Comparison of ENCODE assay signal across 9 cellular contexts in genomic region chr17:45306623-45307022, GRCh38. TPM values are rescaled to one million over a fixed set of nuclear protein-coding genes. Genes with fewer than 3 reads are reported as not detected.
A peak's percentile ranks its signal among the peaks of the same experiment; 100 is the strongest.
DNase-seq lines count a peak whose midpoint lies in the region; ATAC-seq and TF ChIP-seq lines count a peak whose summit lies in the region.
"Had no signal": no experiment of that assay in that cellular context is flagged by ENCODE, and none has a peak within 500 bp of the region (broad histone marks: within the 10 kb centered on the region; RNA-seq: fewer than 3 reads in every experiment).

No MANE protein-coding gene starts in this region.

- intact Hi-C loops in left ventricle myocardium inferior (cut with micrococcal nuclease): no loop called here
- intact Hi-C loops in Right ventricle myocardium superior (cut with DNase I): no loop called here
- intact Hi-C loops in adrenal gland (cut with DNase I): no loop called here
- intact Hi-C loops in vagina (cut with DNase I): no loop called here

- H3K4me3 Mint-ChIP-seq in naive B cell: peak overlapping the region in 4 of 8 donors; percentile 10 to 89 (median 24)

- TF ChIP-seq CTCF in left ventricle myocardium inferior (IDR thresholded peaks at IDR 0.05; ENCODE audit: borderline replicate concordance) (peak; percentile 16), adrenal gland (IDR thresholded peaks at IDR 0.05) (peak in 1 of 6 experiments; percentile 2), vagina (IDR thresholded peaks at IDR 0.05) (no peak)

- no peaks in the 10 kb centered on the region for H3K9me3 Mint-ChIP-seq in naive B cell

- peaks cover 52 to 89% (median 73%) of the 10 kb centered on the region in 3 donors for H3K4me1 Mint-ChIP-seq in naive B cell

- no peaks in the 10 kb centered on the region for H3K27me3 ChIP-seq in left ventricle myocardium inferior (ENCODE audit: low read depth)
- H3K27me3 ChIP-seq in adrenal gland: no peaks in the 10 kb centered on the region
- no peaks in the 10 kb centered on the region for H3K27me3 ChIP-seq in vagina

- 67 to 77% (median 70%) methylated on average over 5 of the region's 5 CpGs for WGBS in adrenal gland, 4 donors

- ATAC-seq in Right ventricle myocardium superior (ENCODE audit: poor library complexity): no peak
- ATAC-seq in naive B cell (ENCODE audit: low read depth in 2 of 2): no peak
- no peak for ATAC-seq in GM18511 (IDR thresholded peaks at IDR 0.05; ENCODE audit: unreplicated experiment)

- DNase-seq in left ventricle myocardium inferior (no peak), Right ventricle myocardium superior (no peak), adrenal gland (no peak), naive B cell (no peak), vagina (ENCODE audit: extremely low spot score in 2 of 2) (no peak), COLO829 (ENCODE audit: low spot score) (no peak), RKO (ENCODE audit: low spot score) (no peak)
- DNase-seq: stimulated activated CD8-positive, alpha-beta memory T cell treated with anti-CD3 and anti-CD28 coated beads, Interleukin-4, amount 100 ng/mL, for 48 hours had no signal

- H3K4me3 ChIP-seq in left ventricle myocardium inferior: no peak overlapping the region
- no peak overlapping the region for H3K4me3 ChIP-seq in adrenal gland
- H3K4me3 ChIP-seq in vagina: no peak overlapping the region

- H3K27ac ChIP-seq in left ventricle myocardium inferior (replicated peaks) (peak overlapping the region; percentile 97), adrenal gland (peak overlapping the region; percentile 40 to 92 (median 82)), vagina (peak overlapping the region; percentile 92)

- no peaks in the 10 kb centered on the region for H3K27me3 Mint-ChIP-seq in naive B cell

- H3K36me3 ChIP-seq in left ventricle myocardium inferior: no peaks in the 10 kb centered on the region
- H3K36me3 ChIP-seq in adrenal gland (replicated peaks in 1 of 2): no peaks in the 10 kb centered on the region
- H3K36me3 ChIP-seq in vagina: no peaks in the 10 kb centered on the region

- no peak for TF ChIP-seq POLR2A in adrenal gland (IDR thresholded peaks at IDR 0.05)
- no peak for TF ChIP-seq POLR2A in vagina (IDR thresholded peaks at IDR 0.05)

- H3K9me3 ChIP-seq in left ventricle myocardium inferior (replicated peaks): no peaks in the 10 kb centered on the region
- H3K9me3 ChIP-seq in adrenal gland (replicated peaks in 1 of 3): no peaks in the 10 kb centered on the region
- no peaks in the 10 kb centered on the region for H3K9me3 ChIP-seq in vagina

- peaks cover 0 to 5% of the 10 kb centered on the region in 2 donors for H3K36me3 Mint-ChIP-seq in naive B cell

- H3K4me1 ChIP-seq in left ventricle myocardium inferior: peaks cover 98% of the 10 kb centered on the region
- peaks cover 55 to 74% of the 10 kb centered on the region in 2 donors for H3K4me1 ChIP-seq in adrenal gland (replicated peaks in 1 of 2)
- peaks cover 87% of the 10 kb centered on the region for H3K4me1 ChIP-seq in vagina

- H3K27ac Mint-ChIP-seq in naive B cell: peak overlapping the region in 5 of 6 donors; percentile 76 to 97 (median 92)

RNA-seq across cellular contexts. Expression of gene MAP3K14, which starts 10.2 kb away (rescaled TPM):
- total RNA-seq in left ventricle myocardium inferior (14.8 TPM), Right ventricle myocardium superior (12.2 TPM), adrenal gland (1 to 10 TPM; 2.4 to 9.7 (median 7.2) TPM), vagina (9.8 TPM)
- polyA plus RNA-seq in adrenal gland (10 to 100 TPM in 1 of 3 donors, 1 to 10 TPM in 2; 2.9 to 14.7 (median 7.7) TPM), naive B cell (ENCODE audit: low read depth in 6 of 6) (10 to 100 TPM; 13.3 to 38.9 (median 19.1) TPM)

RNA-seq across cellular contexts. Expression of gene SPATA32, which starts 44.7 kb away (rescaled TPM):
- total RNA-seq in left ventricle myocardium inferior (not detected), Right ventricle myocardium superior (not detected), adrenal gland (under 1 TPM in 1 of 8 donors, not detected in 7; 0.11 TPM), vagina (not detected)
- polyA plus RNA-seq in adrenal gland (not detected), naive B cell (ENCODE audit: low read depth in 6 of 6) (1 to 10 TPM in 1 of 6 donors, under 1 TPM in 4, not detected in 1; 0.16 to 4.6 (median 0.31) TPM)
